In the genomic region with DNA sequence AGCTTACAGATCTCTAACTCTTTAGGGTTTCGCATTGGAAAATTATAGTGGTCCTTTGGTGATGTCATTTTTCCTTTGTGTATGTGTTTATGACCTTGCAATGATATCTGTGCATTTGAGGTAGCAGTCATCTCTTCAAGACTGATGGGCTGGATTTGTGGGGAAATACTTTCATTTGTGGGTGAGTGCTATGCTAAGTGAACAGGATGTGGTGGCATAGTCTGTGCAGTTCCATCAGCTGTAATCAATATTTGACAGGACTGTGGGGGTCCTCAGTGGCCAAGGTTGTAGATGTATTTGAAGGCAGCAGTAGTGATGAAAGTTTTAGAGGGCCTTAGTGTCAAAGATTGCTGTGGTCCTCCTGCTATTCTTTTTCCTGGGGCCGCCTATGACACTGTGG, we compare ENCODE assay signal across 27 cellular contexts.
"Had no signal": no experiment of that assay in that cellular context is flagged by ENCODE, and none has a peak within 500 bp of the region (broad histone marks: within the 10 kb centered on the region; RNA-seq: fewer than 3 reads in every experiment).

No MANE protein-coding gene starts in this region.

- H3K27me3 ChIP-seq: heart left ventricle, neural progenitor cell, neutrophil, stomach, testis, tibial artery, upper lobe of right lung had no signal

- H3K27ac ChIP-seq: heart left ventricle, left ventricle myocardium inferior, neural progenitor cell, neutrophil, parathyroid adenoma, psoas muscle, skin epidermis, stomach, testis, tibial artery, upper lobe of right lung had no signal

- H2AFZ ChIP-seq: neural progenitor cell, parathyroid adenoma had no signal

- H3K9me3 ChIP-seq: left ventricle myocardium inferior, neutrophil, psoas muscle, stomach, testis, tibial artery, upper lobe of right lung had no signal

- H3K4me1 Mint-ChIP-seq: mesothelial cell of epicardium, naive B cell, nephron progenitor cell had no signal

- H3K79me2 ChIP-seq: parathyroid adenoma had no signal

- DNase-seq: heart left ventricle; hypothalamus; islet precursor cell; left ventricle myocardium inferior; mesendoderm; naive B cell; natural killer cell; nephron progenitor cell; occipital lobe; psoas muscle; stimulated activated CD4-positive, alpha-beta T cell treated with anti-CD3 and anti-CD28 coated beads, Interleukin-12 subunit alpha, Interleukin-12 subunit beta, amount 100 ng/mL, for 4 hours; stimulated activated CD4-positive, alpha-beta T cell treated with anti-CD3 and anti-CD28 coated beads, Interleukin-15, amount 100 ng/mL, for 24 hours; stimulated activated CD4-positive, alpha-beta T cell treated with anti-CD3 and anti-CD28 coated beads, Interleukin-2, amount 100 ng/mL, for 24 hours; stimulated activated CD4-positive, alpha-beta T cell treated with anti-CD3 and anti-CD28 coated beads, Interleukin-4, amount 100 ng/mL, for 1 hour; stimulated activated naive CD4-positive, alpha-beta T cell; stomach; testis; tibial artery; trophoblast cell; upper lobe of right lung had no signal

- H3K4me1 ChIP-seq: left ventricle myocardium inferior, neural progenitor cell, parathyroid adenoma, psoas muscle, stomach, testis, tibial artery, upper lobe of right lung had no signal

- H3K9ac ChIP-seq: neural progenitor cell, parathyroid adenoma had no signal

- ATAC-seq: heart left ventricle, natural killer cell, psoas muscle, sciatic nerve, upper lobe of right lung had no signal

- H3K27ac Mint-ChIP-seq: mesothelial cell of epicardium, natural killer cell, nephron progenitor cell, neural progenitor cell had no signal

- H3K4me2 ChIP-seq: neural progenitor cell had no signal

- H3K4me3 ChIP-seq: heart left ventricle, left ventricle myocardium inferior, lung, neural progenitor cell, psoas muscle, skin epidermis, stomach, testis, tibial artery, upper lobe of right lung had no signal

- H3K4me3 Mint-ChIP-seq: mesothelial cell of epicardium, natural killer cell, nephron progenitor cell, neural progenitor cell had no signal

- H3K36me3 ChIP-seq: heart left ventricle, left ventricle myocardium inferior, neural progenitor cell, neutrophil, stomach, tibial artery, upper lobe of right lung had no signal
